33 cellular contexts compared by ENCODE assay signal in genomic region chr6:28165566-28165965, GRCh38.
"Had no signal": no experiment of that assay in that cellular context is flagged by ENCODE, and none has a peak within 500 bp of the region (broad histone marks: within the 10 kb centered on the region; RNA-seq: fewer than 3 reads in every experiment).

No MANE protein-coding gene starts in this region.

- H3K36me3 ChIP-seq: brain microvascular endothelial cell had no signal

- H3K4me2 ChIP-seq: PC-9 had no signal

- H3K4me3 ChIP-seq: PC-9 had no signal

- H3K27ac ChIP-seq: brain microvascular endothelial cell, PC-9, RWPE1, VCaP had no signal

- H2AFZ ChIP-seq: PC-9 had no signal

- DNase-seq: activated B cell treated with CpG ODN at 0.5 μM for 24 hours; activated CD4-positive, alpha-beta T cell treated with anti-CD3 and anti-CD28 coated beads, Interleukin-2, amount 10 ng/mL, durations not matched to agents 24 days and 14 days; activated CD4-positive, alpha-beta T cell treated with anti-CD3 and anti-CD28 coated beads, Interleukin-2, amount 50 U/mL, for 4 hours; activated CD4-positive, CD25-positive, alpha-beta regulatory T cell treated with anti-CD3 and anti-CD28 coated beads, Interleukin-2, amount 50 U/mL, for 72 hours; activated CD8-positive, alpha-beta T cell treated with anti-CD3 and anti-CD28 coated beads for 36 hours; activated effector memory CD4-positive, alpha-beta T cell treated with anti-CD3 and anti-CD28 coated beads, Interleukin-2, amount 50 U/mL, for 16 hours; activated naive CD4-positive, alpha-beta T cell; activated naive CD4-positive, alpha-beta T cell treated with anti-CD3 and anti-CD28 coated beads, Interleukin-2, amount 50 U/mL, for 16 hours; activated naive CD8-positive, alpha-beta T cell treated with anti-CD3 and anti-CD28 coated beads for 36 hours; activated T-cell treated with anti-CD3 and anti-CD28 coated beads, Interleukin-2, amount 50 U/mL, for 1 hour; activated T-cell treated with anti-CD3 and anti-CD28 coated beads, Interleukin-2, amount 50 U/mL, for 72 hours; amniotic stem cell; aorta; brain microvascular endothelial cell; central memory CD4-positive, alpha-beta T cell; NCI-H1092 treated with DMSO at 0.1 percent for 48 hours; NCI-H1417; NCI-H146; NCI-H187; NCI-H2029 treated with DMSO at 0.1 percent for 48 hours; NCI-H345; NCI-H524 treated with DMSO at 0.1 percent for 48 hours; NCI-H774; PC-9; SIG-M5; SW 1271; T-helper 1 cell; T-helper 2 cell; T-helper 9 cell had no signal

- H3K27me3 ChIP-seq: brain microvascular endothelial cell had no signal

- ATAC-seq: activated CD8-positive, alpha-beta T cell treated with anti-CD3 and anti-CD28 coated beads for 36 hours; activated T-cell treated with anti-CD3 and anti-CD28 coated beads, Interleukin-2, amount 50 U/mL, for 72 hours; activated T-helper 17 cell treated with anti-CD3 and anti-CD28 coated beads, Interleukin-2, amount 50 U/mL, for 72 hours; Right ventricle myocardium inferior had no signal
